In genomic region chr12:51672334-51672733, GRCh38 we compare ENCODE assay signal across 14 cellular contexts.
"Had no signal": no experiment of that assay in that cellular context is flagged by ENCODE, and none has a peak within 500 bp of the region (broad histone marks: within the 10 kb centered on the region; RNA-seq: fewer than 3 reads in every experiment).

No MANE protein-coding gene starts in this region.

- H3K27ac ChIP-seq: cardiac muscle cell, colonic mucosa, neutrophil, tibial nerve had no signal

- H3K27me3 ChIP-seq: cardiac muscle cell, colonic mucosa, tibial nerve had no signal

- DNase-seq: activated CD4-positive, alpha-beta memory T cell treated with anti-CD3 and anti-CD28 coated beads for 36 hours; activated CD4-positive, CD25-positive, alpha-beta regulatory T cell treated with anti-CD3 and anti-CD28 coated beads, Interleukin-2, amount 50 U/mL, for 72 hours; activated gamma-delta T cell treated with Interleukin-2 at 50 U/mL for 16 hours; activated naive CD8-positive, alpha-beta T cell treated with anti-CD3 and anti-CD28 coated beads for 36 hours; activated T-cell treated with anti-CD3 and anti-CD28 coated beads, Interleukin-2, amount 50 U/mL, for 72 hours; anterior cingulate cortex; colonic mucosa; left cardiac atrium; naive thymus-derived CD4-positive, alpha-beta T cell; T-helper 9 cell had no signal

- H3K36me3 ChIP-seq: cardiac muscle cell, colonic mucosa, neutrophil, tibial nerve had no signal

- H3K9me3 ChIP-seq: colonic mucosa, neutrophil, tibial nerve had no signal

- ATAC-seq: activated T-cell treated with anti-CD3 and anti-CD28 coated beads, Interleukin-2, amount 50 U/mL, for 72 hours; left cardiac atrium; naive thymus-derived CD4-positive, alpha-beta T cell; stimulated activated memory B cell treated with anti-CD40 and anti-IgM and Interleukin-4, amounts not matched to agents 10 μg/mL and 1 μg/mL and 100 μg/mL, for 72 hours had no signal

- H3K4me3 ChIP-seq: cardiac muscle cell, colonic mucosa, tibial nerve had no signal

- H3K4me1 ChIP-seq: colonic mucosa, tibial nerve had no signal
